In the genomic region with DNA sequence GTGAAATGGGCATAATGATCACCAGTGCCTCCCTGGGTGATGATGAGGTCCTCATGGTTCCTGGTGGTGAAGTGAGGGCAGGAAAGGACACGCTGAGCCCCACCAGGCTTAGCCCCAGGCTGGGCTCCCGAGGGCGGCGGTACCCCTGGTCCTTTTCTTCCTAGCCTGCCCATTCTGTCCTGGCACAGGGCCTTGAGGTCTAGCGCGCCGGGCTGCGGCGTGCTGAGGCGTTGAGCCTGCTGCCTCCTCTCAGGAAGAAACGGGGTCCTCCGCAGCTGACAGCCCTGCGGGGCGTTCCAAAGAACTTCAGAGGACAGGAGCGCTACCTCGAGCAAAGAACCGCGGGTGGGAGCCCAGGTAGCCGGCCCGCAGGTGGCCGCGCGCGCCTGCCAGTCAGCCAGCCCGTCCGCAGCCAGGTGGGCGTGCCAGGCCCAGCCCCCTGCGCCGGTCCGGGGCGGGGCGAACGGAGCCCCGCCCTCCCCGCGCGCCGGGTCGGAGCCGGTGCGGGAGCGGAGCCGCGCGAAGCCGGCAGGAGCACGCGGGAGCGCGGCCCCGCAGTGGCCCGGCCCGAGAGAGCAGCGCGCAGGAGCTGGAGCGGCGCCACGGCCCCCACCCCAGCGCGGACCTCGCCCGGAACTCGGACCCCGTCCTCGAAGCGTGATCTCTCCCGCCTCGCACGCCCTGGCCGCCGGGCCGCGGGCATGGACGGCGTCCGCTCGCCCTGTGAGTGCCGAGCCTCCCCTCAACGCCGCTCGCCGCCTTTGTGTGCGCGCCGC, we compare ENCODE assay signal across 8 cellular contexts. TPM values are rescaled to one million over a fixed set of nuclear protein-coding genes. Genes with fewer than 3 reads are reported as not detected.
DNase-seq lines count a peak whose midpoint lies in the region; ATAC-seq and FAIRE-seq lines count a peak whose summit lies in the region.

A gene (plus strand): TSS at position 477 of the 776 bp plus-strand sequence. CDS start 791 bp downstream, outside the sequence.

- peaks cover 7% of the 10 kb centered on the region for H3K4me1 Mint-ChIP-seq in memory B cell
- H3K4me1 Mint-ChIP-seq in stimulated activated naive B cell treated with anti-CD40 and anti-IgM and Interleukin-4, amounts not matched to agents 10 μg/mL and 1 μg/mL and 100 μg/mL, for 72 hours: peaks cover 6 to 8% of the 10 kb centered on the region in 2 donors

- H3K27me3 Mint-ChIP-seq in memory B cell: peaks cover 35% of the 10 kb centered on the region
- peaks cover 56 to 70% of the 10 kb centered on the region in 2 donors for H3K27me3 Mint-ChIP-seq in stimulated activated naive B cell treated with anti-CD40 and anti-IgM and Interleukin-4, amounts not matched to agents 10 μg/mL and 1 μg/mL and 100 μg/mL, for 72 hours

- no peaks in the 10 kb centered on the region for H3K9me3 Mint-ChIP-seq in memory B cell
- H3K9me3 Mint-ChIP-seq in stimulated activated naive B cell treated with anti-CD40 and anti-IgM and Interleukin-4, amounts not matched to agents 10 μg/mL and 1 μg/mL and 100 μg/mL, for 72 hours: no peaks in the 10 kb centered on the region

- H3K36me3 Mint-ChIP-seq in memory B cell: no peaks in the 10 kb centered on the region
- H3K36me3 Mint-ChIP-seq in stimulated activated naive B cell treated with anti-CD40 and anti-IgM and Interleukin-4, amounts not matched to agents 10 μg/mL and 1 μg/mL and 100 μg/mL, for 72 hours: no peaks in the 10 kb centered on the region

- DNase-seq in AG08395 (ENCODE audit: low spot score): peak; percentile 31
- peak; percentile 52 for DNase-seq in HTR-8/SVneo (ENCODE audit: insufficient read length, low spot score)
- DNase-seq in dermis blood vessel endothelial cell: peak; percentile 8
- DNase-seq in memory B cell (ENCODE audit: low spot score in 2 of 2): peak; percentile 22 to 51
- DNase-seq in stimulated activated naive B cell treated with anti-CD40 and anti-IgM and Interleukin-4, amounts not matched to agents 10 μg/mL and 1 μg/mL and 100 μg/mL, for 72 hours: peak; percentile 33

- FAIRE-seq in HTR-8/SVneo (lab: Jason Lieb, UNC): peak; percentile 54

- H3K27ac Mint-ChIP-seq in memory B cell: no peak within 1 kb of the TSS
- peak within 1 kb of the TSS; percentile 44 for H3K27ac Mint-ChIP-seq in stimulated activated naive B cell treated with anti-CD40 and anti-IgM and Interleukin-4, amounts not matched to agents 10 μg/mL and 1 μg/mL and 100 μg/mL, for 72 hours

- ATAC-seq in activated CD4-positive, CD25-positive, alpha-beta regulatory T cell treated with anti-CD3 and anti-CD28 coated beads, Interleukin-2, amount 50 U/mL, for 24 hours: peak; percentile 75
- ATAC-seq in memory B cell (ENCODE audit: low read depth): peak; percentile 79
- ATAC-seq in stimulated activated naive B cell treated with anti-CD40 and anti-IgM and Interleukin-4, amounts not matched to agents 10 μg/mL and 1 μg/mL and 100 μg/mL, for 72 hours (replicated peaks): peak; percentile 77 to 82
- no peak for ATAC-seq in GM21390 (IDR thresholded peaks at IDR 0.05; ENCODE audit: unreplicated experiment)
- no peak for ATAC-seq in HG02623 (IDR thresholded peaks at IDR 0.05; ENCODE audit: unreplicated experiment)

- peak within 1 kb of the TSS; percentile 77 for H3K4me3 Mint-ChIP-seq in memory B cell
- H3K4me3 Mint-ChIP-seq in stimulated activated naive B cell treated with anti-CD40 and anti-IgM and Interleukin-4, amounts not matched to agents 10 μg/mL and 1 μg/mL and 100 μg/mL, for 72 hours: peak within 1 kb of the TSS; percentile 81 to 82

RNA-seq across cellular contexts. Expression of the gene that starts here (rescaled TPM):
- not detected in 2 replicates for total RNA-seq in dermis blood vessel endothelial cell

Comparison
In these comparisons a context has a peak if more than half of its experiments do, and no peak if none do; other contexts are left out.
1. Peak in DNase-seq in dermis blood vessel endothelial cell; RNA of the gene not detected or under 1 TPM.
2. ATAC-seq: peak in activated CD4-positive, CD25-positive, alpha-beta regulatory T cell treated with anti-CD3 and anti-CD28 coated beads, Interleukin-2, amount 50 U/mL, for 24 hours (2 of 2), memory B cell (single experiment) and stimulated activated naive B cell treated with anti-CD40 and anti-IgM and Interleukin-4, amounts not matched to agents 10 μg/mL and 1 μg/mL and 100 μg/mL, for 72 hours (2 of 2); none in GM21390 (single experiment) and HG02623 (single experiment).
3. Peak in every context shown above with its lines, with median percentiles within 50 percentile points of each other: DNase-seq.